Comparison of ENCODE assay signal across 30 cellular contexts in the genomic region with DNA sequence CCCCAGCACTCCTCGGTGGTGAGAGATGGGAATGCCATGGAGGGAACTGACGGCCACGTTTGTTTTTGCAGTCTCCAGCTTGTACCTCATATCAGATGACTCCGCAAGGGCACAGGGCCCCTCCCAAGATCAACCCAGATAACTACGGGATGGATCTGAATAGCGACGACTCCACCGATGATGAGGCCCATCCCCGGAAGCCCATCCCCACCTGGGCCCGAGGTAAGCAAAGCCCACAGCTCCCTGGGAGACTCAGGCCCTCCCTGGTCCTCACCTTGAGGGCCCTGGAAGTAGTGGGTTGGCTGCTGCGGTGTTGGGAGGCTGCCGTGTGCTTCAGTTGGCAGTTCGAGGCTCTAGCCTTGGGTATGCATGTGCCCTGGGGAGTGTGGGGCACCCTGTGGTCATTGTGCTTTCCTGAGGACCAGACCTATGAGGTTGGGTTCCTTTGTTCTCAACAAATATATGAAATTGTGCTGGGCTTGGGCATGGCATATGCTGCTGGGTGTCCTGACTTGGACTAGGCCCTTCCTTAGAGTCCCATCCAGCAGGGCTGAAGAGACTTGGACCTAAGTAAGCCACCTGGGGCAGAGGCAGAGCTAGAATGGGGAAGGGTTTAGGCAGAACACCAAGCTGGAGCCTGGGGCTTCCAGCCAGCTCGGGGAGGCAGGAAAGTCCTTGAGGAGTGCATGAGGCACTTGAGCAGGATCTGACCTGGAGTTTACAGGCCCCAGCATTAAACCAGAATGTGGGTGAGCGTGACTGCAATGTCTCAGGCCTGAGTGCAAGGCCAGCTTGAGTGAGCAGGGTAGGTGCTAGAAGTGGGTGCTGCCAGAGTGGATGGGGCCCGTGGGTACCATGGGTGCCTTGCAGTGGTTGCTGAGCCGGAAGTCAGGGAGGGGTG. TPM values are rescaled to one million over a fixed set of nuclear protein-coding genes. Genes with fewer than 3 reads are reported as not detected.
DNase-seq lines count a peak whose midpoint lies in the region; ATAC-seq, FAIRE-seq and TF ChIP-seq lines count a peak whose summit lies in the region.
"Had no signal": no experiment of that assay in that cellular context is flagged by ENCODE, and none has a peak within 500 bp of the region (broad histone marks: within the 10 kb centered on the region; RNA-seq: fewer than 3 reads in every experiment).

No MANE protein-coding gene starts in this region.

- no peak overlapping the region for H3K4me2 ChIP-seq in smooth muscle cell
- H3K4me2 ChIP-seq: A549, GM23338 had no signal

- H3K27me3 ChIP-seq in bronchial epithelial cell (ENCODE audit: control insufficient read depth, insufficient read depth, low read length) = no peaks in the 10 kb centered on the region
- no peaks in the 10 kb centered on the region for H3K27me3 ChIP-seq in upper lobe of right lung
- H3K27me3 ChIP-seq in smooth muscle cell (ENCODE audit: low read depth) = no peaks in the 10 kb centered on the region
- H3K27me3 ChIP-seq: left lung, sigmoid colon had no signal

- H3K27ac Mint-ChIP-seq in osteocyte (ENCODE audit: unreplicated experiment) = no peak overlapping the region
- H3K27ac Mint-ChIP-seq: activated CD4-positive, alpha-beta T cell treated with anti-CD3 and anti-CD28 coated beads, Interleukin-2, amount 10 ng/mL, durations not matched to agents 7 days and 5 days; activated naive CD8-positive, alpha-beta T cell; GM23338; T-helper 2 cell treated with Interferon-gamma antibody and Interleukin-4, amounts not matched to agents 5 μg/mL and 100 μg/mL, for 36 hours had no signal

- ATAC-seq in upper lobe of right lung = peak; percentile 13
- no peak for ATAC-seq in HG03196 (IDR thresholded peaks at IDR 0.05; ENCODE audit: unreplicated experiment)
- ATAC-seq in HG02763 (IDR thresholded peaks at IDR 0.05; ENCODE audit: unreplicated experiment) = no peak
- ATAC-seq: A549; effector memory CD8-positive, alpha-beta T cell; GM23338; left lung; Panc1 had no signal

- peak; percentile 64 for FAIRE-seq in bronchial epithelial cell (lab: Jason Lieb, UNC)
- FAIRE-seq: A549, D721Med, urothelium cell line had no signal

- H3K9me3 ChIP-seq in upper lobe of right lung (no peaks in the 10 kb centered on the region), smooth muscle cell (replicated peaks; ENCODE audit: low read depth) (no peaks in the 10 kb centered on the region)
- H3K9me3 ChIP-seq: A549, left lung, prostate gland, sigmoid colon had no signal

- H3K4me1 Mint-ChIP-seq in osteocyte (ENCODE audit: unreplicated experiment) = no peaks in the 10 kb centered on the region
- H3K4me1 Mint-ChIP-seq: activated CD4-positive, alpha-beta T cell treated with anti-CD3 and anti-CD28 coated beads, Interleukin-2, amount 10 ng/mL, durations not matched to agents 7 days and 5 days; CD4-positive, CD25-positive, alpha-beta regulatory T cell; GM23338 had no signal

- no peaks in the 10 kb centered on the region for H3K27me3 Mint-ChIP-seq in osteocyte (ENCODE audit: unreplicated experiment)
- H3K27me3 Mint-ChIP-seq: activated CD4-positive, alpha-beta T cell treated with anti-CD3 and anti-CD28 coated beads, Interleukin-2, amount 10 ng/mL, durations not matched to agents 7 days and 5 days; activated naive CD8-positive, alpha-beta T cell; CD4-positive, CD25-positive, alpha-beta regulatory T cell; effector memory CD8-positive, alpha-beta T cell had no signal

- H3K4me1 ChIP-seq in upper lobe of right lung (no peaks in the 10 kb centered on the region), smooth muscle cell (ENCODE audit: low read depth) (no peaks in the 10 kb centered on the region)
- H3K4me1 ChIP-seq: A549, left lung, prostate gland, sigmoid colon had no signal

- H3K79me2 ChIP-seq in smooth muscle cell (ENCODE audit: low read depth) = no peaks in the 10 kb centered on the region

- TF ChIP-seq CTCF in bronchial epithelial cell (IDR thresholded peaks at IDR 0.05; ENCODE audit: insufficient read depth, low read length, severe bottlenecking) (no peak), osteocyte (IDR thresholded peaks at IDR 0.05) (no peak), upper lobe of right lung (IDR thresholded peaks at IDR 0.05) (no peak), smooth muscle cell (IDR thresholded peaks at IDR 0.05; ENCODE audit: borderline replicate concordance, insufficient read depth, poor library complexity, severe bottlenecking) (no peak)

- H3K36me3 ChIP-seq in bronchial epithelial cell (ENCODE audit: control insufficient read depth, insufficient read depth, low read length) (peaks cover 25% of the 10 kb centered on the region), upper lobe of right lung (peaks cover 65% of the 10 kb centered on the region), smooth muscle cell (ENCODE audit: low read depth) (no peaks in the 10 kb centered on the region)

- H2AFZ ChIP-seq in smooth muscle cell (ENCODE audit: low read depth) = no peak overlapping the region
- H2AFZ ChIP-seq: GM23338 had no signal

- H3K9me3 Mint-ChIP-seq in osteocyte (ENCODE audit: unreplicated experiment) = no peaks in the 10 kb centered on the region
- H3K9me3 Mint-ChIP-seq: activated CD4-positive, alpha-beta T cell treated with anti-CD3 and anti-CD28 coated beads, Interleukin-2, amount 10 ng/mL, durations not matched to agents 7 days and 5 days; CD4-positive, CD25-positive, alpha-beta regulatory T cell; effector memory CD8-positive, alpha-beta T cell; GM23338; T-helper 2 cell treated with Interferon-gamma antibody and Interleukin-4, amounts not matched to agents 5 μg/mL and 100 μg/mL, for 36 hours had no signal

- WGBS in smooth muscle cell (ENCODE audit: low lambda C conversion rate) = 94% methylated on average over 17 of the region's 17 CpGs

- no peak overlapping the region for H3K9ac ChIP-seq in smooth muscle cell (ENCODE audit: low read depth)

- H3F3A ChIP-seq in smooth muscle cell (ENCODE audit: low read depth) = no peaks in the 10 kb centered on the region

- H3K4me3 ChIP-seq in bronchial epithelial cell (ENCODE audit: low read depth, low read length) = no peak overlapping the region
- H3K4me3 ChIP-seq in upper lobe of right lung = no peak overlapping the region
- no peak overlapping the region for H3K4me3 ChIP-seq in smooth muscle cell
- H3K4me3 ChIP-seq: A549, GM23338, left lung, prostate gland, sigmoid colon had no signal

- intact Hi-C loops in upper lobe of right lung (cut with DNase I) = no loop called here

- H3K27ac ChIP-seq in upper lobe of right lung (no peak overlapping the region), smooth muscle cell (ENCODE audit: low read depth) (no peak overlapping the region)
- H3K27ac ChIP-seq: A549, left lung, prostate gland, sigmoid colon had no signal

- H4K20me1 ChIP-seq in smooth muscle cell (ENCODE audit: low read depth) = no peaks in the 10 kb centered on the region

- H3K4me3 Mint-ChIP-seq in osteocyte (ENCODE audit: unreplicated experiment) = no peak overlapping the region
- H3K4me3 Mint-ChIP-seq: activated CD4-positive, alpha-beta T cell treated with anti-CD3 and anti-CD28 coated beads, Interleukin-2, amount 10 ng/mL, durations not matched to agents 7 days and 5 days; activated naive CD8-positive, alpha-beta T cell; CD4-positive, CD25-positive, alpha-beta regulatory T cell; effector memory CD8-positive, alpha-beta T cell; GM23338; T-helper 2 cell treated with Interferon-gamma antibody and Interleukin-4, amounts not matched to agents 5 μg/mL and 100 μg/mL, for 36 hours had no signal

- DNase-seq in activated effector memory CD4-positive, alpha-beta T cell treated with anti-CD3 and anti-CD28 coated beads, Interleukin-2, amount 50 U/mL, for 16 hours = peak; percentile 48
- DNase-seq in activated effector memory CD4-positive, alpha-beta T cell treated with Interleukin-2 at 50 U/mL for 16 hours = no peak
- no peak for DNase-seq in bronchial epithelial cell (ENCODE audit: low read depth)
- peak; percentile 74 for DNase-seq in osteocyte (ENCODE audit: extremely low spot score, unreplicated experiment)
- DNase-seq in upper lobe of right lung = peak; percentile 51
- no peak for DNase-seq in smooth muscle cell (lab: John Stamatoyannopoulos, UW; ENCODE audit: unreplicated experiment)
- DNase-seq: activated CD4-positive, alpha-beta T cell treated with anti-CD3 and anti-CD28 coated beads, Interleukin-2, amount 10 ng/mL, durations not matched to agents 7 days and 5 days; CD4-positive, CD25-positive, alpha-beta regulatory T cell; DND-41; effector memory CD8-positive, alpha-beta T cell; GF-D8; left lung; NCI-H2107; NCI-H748 treated with DMSO at 0.1 percent for 48 hours; SIG-M5; sigmoid colon; stimulated activated CD4-positive, alpha-beta T cell treated with anti-CD3 and anti-CD28 coated beads, Interleukin-4, amount 100 ng/mL, for 24 hours had no signal

- H3K36me3 Mint-ChIP-seq in osteocyte (ENCODE audit: unreplicated experiment) = peaks cover 42% of the 10 kb centered on the region

RNA-seq across cellular contexts. Expression of gene INCENP, which starts 26.4 kb away (rescaled TPM):
- 3.4 and 5.8 TPM in 2 replicates for total RNA-seq in bronchial epithelial cell
- 26.2 and 27.7 TPM in 2 replicates for total RNA-seq in osteocyte
- total RNA-seq in upper lobe of right lung = 19.5 TPM
- total RNA-seq in smooth muscle cell = 16.0 and 25.7 TPM in 2 replicates
- 2.3 and 4.1 TPM in 2 replicates for polyA plus RNA-seq in smooth muscle cell

RNA-seq across cellular contexts. Expression of gene SCGB1D1, which starts 39.8 kb away (rescaled TPM):
- total RNA-seq in bronchial epithelial cell (not detected in 2 replicates), osteocyte (not detected in 2 replicates), upper lobe of right lung (not detected), smooth muscle cell (not detected in 2 replicates)
- polyA plus RNA-seq in smooth muscle cell = not detected in 2 replicates
- total RNA-seq: activated CD4-positive, alpha-beta T cell treated with anti-CD3 and anti-CD28 coated beads, Interleukin-2, amount 10 ng/mL, durations not matched to agents 7 days and 5 days; CD4-positive, CD25-positive, alpha-beta regulatory T cell; GM23338; HT1080; left lung; myocyte; prostate gland; sigmoid colon had no signal
- polyA plus RNA-seq: A549; CD4-positive, CD25-positive, alpha-beta regulatory T cell; esophagus; GM23338; sigmoid colon had no signal

RNA-seq across cellular contexts. Expression of gene SCGB2A1, which starts 58.2 kb away (rescaled TPM):
- total RNA-seq in bronchial epithelial cell (not detected in 2 replicates), osteocyte (not detected in 2 replicates), upper lobe of right lung (not detected), smooth muscle cell (not detected in 2 replicates)
- polyA plus RNA-seq in smooth muscle cell = not detected in 2 replicates
- total RNA-seq: activated CD4-positive, alpha-beta T cell treated with anti-CD3 and anti-CD28 coated beads, Interleukin-2, amount 10 ng/mL, durations not matched to agents 7 days and 5 days; CD4-positive, CD25-positive, alpha-beta regulatory T cell; GM23338; HT1080; myocyte; sigmoid colon had no signal
- polyA plus RNA-seq: A549; CD4-positive, CD25-positive, alpha-beta regulatory T cell; GM23338 had no signal

Comparison
In these comparisons a context has a peak if more than half of its experiments do, and no peak if none do; other contexts are left out.
1. DNase-seq: peak in activated effector memory CD4-positive, alpha-beta T cell treated with anti-CD3 and anti-CD28 coated beads, Interleukin-2, amount 50 U/mL, for 16 hours (single experiment), osteocyte (single experiment) and upper lobe of right lung (single experiment); none in activated effector memory CD4-positive, alpha-beta T cell treated with Interleukin-2 at 50 U/mL for 16 hours (single experiment), bronchial epithelial cell (single experiment) and smooth muscle cell (single experiment).